Comparison of ENCODE assay signal across 25 cellular contexts in genomic region chr5:131767891-131768290, GRCh38.
"Had no signal": no experiment of that assay in that cellular context is flagged by ENCODE, and none has a peak within 500 bp of the region (broad histone marks: within the 10 kb centered on the region; RNA-seq: fewer than 3 reads in every experiment).

No MANE protein-coding gene starts in this region.

- DNase-seq: colonic mucosa; cortex of kidney; effector CD8-positive, alpha-beta T cell; effector memory CD8-positive, alpha-beta T cell; endodermal cell; erythroblast; esophagus squamous epithelium; foreskin fibroblast; foreskin melanocyte; gastrocnemius medialis; glutamatergic neuron; head of caudate nucleus; heart right ventricle; hippocampal formation; islet precursor cell; left cardiac atrium; left lung; left ventricle myocardium superior; lower lobe of right lung; mesenchymal stem cell; mucosa of descending colon; naive B cell had no signal

- H3K27ac ChIP-seq: colonic mucosa, epithelial cell of prostate, esophagus squamous epithelium, gastrocnemius medialis, heart right ventricle, left lung, lower lobe of right lung had no signal

- H3K4me3 ChIP-seq: colonic mucosa, esophagus squamous epithelium, gastrocnemius medialis, heart right ventricle, left lung, lower lobe of right lung, mucosa of descending colon had no signal

- FAIRE-seq: endometrium had no signal

- H3K27me3 ChIP-seq: colonic mucosa, esophagus squamous epithelium, gastrocnemius medialis, heart right ventricle, left lung had no signal

- ATAC-seq: effector memory CD8-positive, alpha-beta T cell; esophagus mucosa; gastrocnemius medialis; heart right ventricle; left cardiac atrium; left lung; left ventricle myocardium superior; lower lobe of right lung; mucosa of descending colon had no signal

- H3K9me3 ChIP-seq: colonic mucosa, esophagus squamous epithelium, gastrocnemius medialis, lower lobe of right lung, mucosa of descending colon had no signal

- H3K4me1 ChIP-seq: colonic mucosa had no signal

- H3K36me3 ChIP-seq: colonic mucosa, gastrocnemius medialis had no signal
